In the genomic region with DNA sequence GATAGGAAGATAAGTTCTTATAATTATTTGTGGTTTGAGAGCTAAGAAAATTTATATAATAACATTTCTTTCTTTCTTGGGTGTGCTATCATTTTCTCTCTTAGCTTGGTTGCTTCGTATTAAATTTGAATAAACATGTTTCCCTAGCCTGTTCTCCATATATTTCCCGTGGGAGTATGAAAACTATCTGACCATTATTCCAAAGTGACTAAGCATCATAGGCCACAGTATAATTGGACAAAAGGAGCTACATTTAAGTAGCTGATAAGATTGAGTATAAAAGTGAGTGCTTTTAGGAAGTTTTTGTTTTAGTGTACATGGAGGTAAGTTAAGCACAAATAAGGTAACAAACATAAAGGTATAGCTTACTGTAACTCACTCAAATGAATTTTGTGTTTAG, we compare ENCODE assay signal across 1 cellular context.
TF ChIP-seq lines count a peak whose summit lies in the region.

No MANE protein-coding gene starts in this region.

TF ChIP-seq in WTC11, 78 proteins besides CTCF, POLR2A, EP300 and RAD21 (continued from another document):
- TF ChIP-seq, protein P1, sequence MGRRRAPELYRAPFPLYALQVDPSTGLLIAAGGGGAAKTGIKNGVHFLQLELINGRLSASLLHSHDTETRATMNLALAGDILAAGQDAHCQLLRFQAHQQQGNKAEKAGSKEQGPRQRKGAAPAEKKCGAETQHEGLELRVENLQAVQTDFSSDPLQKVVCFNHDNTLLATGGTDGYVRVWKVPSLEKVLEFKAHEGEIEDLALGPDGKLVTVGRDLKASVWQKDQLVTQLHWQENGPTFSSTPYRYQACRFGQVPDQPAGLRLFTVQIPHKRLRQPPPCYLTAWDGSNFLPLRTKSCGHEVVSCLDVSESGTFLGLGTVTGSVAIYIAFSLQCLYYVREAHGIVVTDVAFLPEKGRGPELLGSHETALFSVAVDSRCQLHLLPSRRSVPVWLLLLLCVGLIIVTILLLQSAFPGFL (CRISPR knock-in tag; IDR thresholded peaks at IDR 0.05; ENCODE audit: borderline replicate concordance): no peak
- TF ChIP-seq TCF7 (CRISPR knock-in tag; IDR thresholded peaks at IDR 0.05; ENCODE audit: low read depth): no peak
- TF ChIP-seq NFATC4 (CRISPR knock-in tag; IDR thresholded peaks at IDR 0.05): no peak
